In the genomic region with DNA sequence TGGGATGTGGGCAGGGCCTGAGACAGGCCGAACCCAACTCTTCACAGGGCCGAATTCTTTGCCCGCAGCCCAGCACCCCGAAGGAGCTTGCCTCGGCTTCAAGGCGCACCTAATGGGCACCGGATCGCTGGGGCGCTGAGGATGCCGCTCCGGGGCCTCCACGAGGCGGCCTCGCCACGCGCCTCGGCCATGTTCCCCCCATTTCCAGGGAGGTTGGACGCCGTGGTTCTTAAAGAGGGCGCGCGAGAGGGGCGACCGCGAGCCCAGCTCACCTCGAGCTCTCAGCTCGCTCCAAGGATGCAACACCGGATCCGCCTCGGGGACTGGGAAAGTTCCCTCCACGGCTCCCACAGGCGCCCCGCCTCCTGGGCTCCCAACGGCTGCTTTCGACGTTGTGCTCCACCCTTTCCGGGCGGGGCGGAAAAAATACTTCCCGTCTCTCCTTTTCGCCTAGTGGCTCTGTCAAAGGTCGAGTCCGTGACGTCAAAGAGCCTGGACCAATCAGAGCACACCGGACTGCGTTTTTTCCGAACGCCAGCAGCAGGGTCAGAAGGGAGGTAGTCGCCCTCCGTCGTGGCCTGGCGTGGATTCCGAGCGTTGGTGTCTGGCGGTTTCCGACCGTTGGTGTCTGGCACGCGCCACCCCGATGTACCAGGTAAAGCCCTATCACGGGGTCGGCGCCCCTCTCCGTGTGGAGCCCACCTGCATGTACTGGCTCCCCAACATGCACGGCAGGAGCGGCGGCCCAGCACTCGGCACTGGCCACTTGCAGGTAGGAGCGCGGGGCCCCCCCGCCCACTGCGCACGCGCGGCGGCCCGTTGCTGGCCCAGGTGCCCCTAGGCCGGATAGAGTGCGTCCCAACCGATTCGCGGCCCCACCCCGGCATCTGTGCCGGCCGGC, we compare ENCODE assay signal across 8 cellular contexts. TPM values are rescaled to one million over a fixed set of nuclear protein-coding genes. Genes with fewer than 3 reads are reported as not detected.
DNase-seq lines count a peak whose midpoint lies in the region; ATAC-seq and TF ChIP-seq lines count a peak whose summit lies in the region.
"Not testable (repeated sequence)": the region's sequence is repeated elsewhere in the genome, so short reads cannot be mapped to it uniquely, and the experiment has no call there.

No MANE protein-coding gene starts in this region.

- intact Hi-C loops in activated T-helper 2 cell treated with anti-CD3 and anti-CD28 coated beads, Interferon-gamma antibody, Interleukin-2, Interleukin-4, amounts not matched to agents 10 μg/mL and 5 μg/mL and 100 μg/mL, durations not matched to agents 14 hours and 24 hours and 36 hours (cut with micrococcal nuclease): not testable (repeated sequence)

- H3K4me1 Mint-ChIP-seq in activated T-helper 2 cell treated with anti-CD3 and anti-CD28 coated beads, Interferon-gamma antibody, Interleukin-2, Interleukin-4, amounts not matched to agents 10 μg/mL and 5 μg/mL and 100 μg/mL, durations not matched to agents 14 hours and 24 hours and 36 hours (ENCODE audit: low read depth): peaks cover 11% of the 10 kb centered on the region
- H3K4me1 Mint-ChIP-seq in natural killer cell treated with Interleukin-12 subunit alpha and Interleukin-12 subunit beta and Interleukin-15 and Interleukin-18, amount 100 ng/mL, for 72 hours (ENCODE audit: low read depth in 2 of 2): peaks cover 16% of the 10 kb centered on the region in 2 donors

- not testable (repeated sequence) for H3K9me3 Mint-ChIP-seq in activated T-helper 2 cell treated with anti-CD3 and anti-CD28 coated beads, Interferon-gamma antibody, Interleukin-2, Interleukin-4, amounts not matched to agents 10 μg/mL and 5 μg/mL and 100 μg/mL, durations not matched to agents 14 hours and 24 hours and 36 hours; natural killer cell treated with Interleukin-12 subunit alpha and Interleukin-12 subunit beta and Interleukin-15 and Interleukin-18, amount 100 ng/mL, for 72 hours

- peak; percentile 98 to 99 for ATAC-seq in natural killer cell treated with Interleukin-12 subunit alpha and Interleukin-12 subunit beta and Interleukin-15 and Interleukin-18, amount 100 ng/mL, for 72 hours

- H3K27me3 Mint-ChIP-seq in activated T-helper 2 cell treated with anti-CD3 and anti-CD28 coated beads, Interferon-gamma antibody, Interleukin-2, Interleukin-4, amounts not matched to agents 10 μg/mL and 5 μg/mL and 100 μg/mL, durations not matched to agents 14 hours and 24 hours and 36 hours (ENCODE audit: low read depth); natural killer cell treated with Interleukin-12 subunit alpha and Interleukin-12 subunit beta and Interleukin-15 and Interleukin-18, amount 100 ng/mL, for 72 hours: not testable (repeated sequence)

- TF ChIP-seq CTCF in LNCaP clone FGC (IDR thresholded peaks at IDR 0.05; ENCODE audit: control insufficient read depth, extremely low read depth, insufficient read depth): not testable (repeated sequence)

- DNase-seq in EH (ENCODE audit: low read depth) (peak; percentile 96), GOT3 (lab: John Stamatoyannopoulos, UW) (peak; percentile 80), LNCaP clone FGC (ENCODE audit: low read depth) (peak; percentile 82), RPMI8226 (peak; percentile 93), fibroblast of peridontal ligament (ENCODE audit: extremely low read depth) (peak; percentile 91)
- DNase-seq in activated T-helper 2 cell treated with anti-CD3 and anti-CD28 coated beads, Interferon-gamma antibody, Interleukin-2, Interleukin-4, amounts not matched to agents 10 μg/mL and 5 μg/mL and 100 μg/mL, durations not matched to agents 14 hours and 24 hours and 36 hours (ENCODE audit: low spot score): peak; percentile 91
- peak; percentile 93 for DNase-seq in natural killer cell treated with Interleukin-12 subunit alpha and Interleukin-12 subunit beta and Interleukin-15 and Interleukin-18, amount 100 ng/mL, for 72 hours (ENCODE audit: low spot score)
- DNase-seq in stimulated activated naive CD4-positive, alpha-beta T cell treated with Interleukin-2 at 50 U/mL for 16 hours (lab: John Stamatoyannopoulos, UW): peak; percentile 85

- peak overlapping the region; percentile 89 for H3K27ac Mint-ChIP-seq in activated T-helper 2 cell treated with anti-CD3 and anti-CD28 coated beads, Interferon-gamma antibody, Interleukin-2, Interleukin-4, amounts not matched to agents 10 μg/mL and 5 μg/mL and 100 μg/mL, durations not matched to agents 14 hours and 24 hours and 36 hours
- peak overlapping the region; percentile 89 to 91 for H3K27ac Mint-ChIP-seq in natural killer cell treated with Interleukin-12 subunit alpha and Interleukin-12 subunit beta and Interleukin-15 and Interleukin-18, amount 100 ng/mL, for 72 hours

- H3K4me3 ChIP-seq in LNCaP clone FGC (ENCODE audit: low read depth, low read length): peak overlapping the region; percentile 68

- H3K4me3 Mint-ChIP-seq in activated T-helper 2 cell treated with anti-CD3 and anti-CD28 coated beads, Interferon-gamma antibody, Interleukin-2, Interleukin-4, amounts not matched to agents 10 μg/mL and 5 μg/mL and 100 μg/mL, durations not matched to agents 14 hours and 24 hours and 36 hours (ENCODE audit: low read depth): peak overlapping the region; percentile 84
- peak overlapping the region; percentile 91 for H3K4me3 Mint-ChIP-seq in natural killer cell treated with Interleukin-12 subunit alpha and Interleukin-12 subunit beta and Interleukin-15 and Interleukin-18, amount 100 ng/mL, for 72 hours

- peaks cover 33% of the 10 kb centered on the region for H3K36me3 Mint-ChIP-seq in activated T-helper 2 cell treated with anti-CD3 and anti-CD28 coated beads, Interferon-gamma antibody, Interleukin-2, Interleukin-4, amounts not matched to agents 10 μg/mL and 5 μg/mL and 100 μg/mL, durations not matched to agents 14 hours and 24 hours and 36 hours (ENCODE audit: low read depth)
- H3K36me3 Mint-ChIP-seq in natural killer cell treated with Interleukin-12 subunit alpha and Interleukin-12 subunit beta and Interleukin-15 and Interleukin-18, amount 100 ng/mL, for 72 hours: not testable (repeated sequence)

RNA-seq across cellular contexts. Expression of a gene that starts 22.1 kb away (rescaled TPM):
- total RNA-seq in activated T-helper 2 cell treated with anti-CD3 and anti-CD28 coated beads, Interferon-gamma antibody, Interleukin-2, Interleukin-4, amounts not matched to agents 10 μg/mL and 5 μg/mL and 100 μg/mL, durations not matched to agents 14 hours and 24 hours and 36 hours: 86.2 and 87.5 TPM in 2 replicates
- 10 to 100 TPM; 48.4 to 94.8 TPM for total RNA-seq in natural killer cell treated with Interleukin-12 subunit alpha and Interleukin-12 subunit beta and Interleukin-15 and Interleukin-18, amount 100 ng/mL, for 72 hours

RNA-seq across cellular contexts. Expression of a gene that starts 28.3 kb away (rescaled TPM):
- not detected in 2 replicates for total RNA-seq in activated T-helper 2 cell treated with anti-CD3 and anti-CD28 coated beads, Interferon-gamma antibody, Interleukin-2, Interleukin-4, amounts not matched to agents 10 μg/mL and 5 μg/mL and 100 μg/mL, durations not matched to agents 14 hours and 24 hours and 36 hours
- total RNA-seq in natural killer cell treated with Interleukin-12 subunit alpha and Interleukin-12 subunit beta and Interleukin-15 and Interleukin-18, amount 100 ng/mL, for 72 hours: not detected

RNA-seq across cellular contexts. Expression of a gene that starts 37.5 kb away (rescaled TPM):
- 12.3 TPM in 2 replicates for total RNA-seq in activated T-helper 2 cell treated with anti-CD3 and anti-CD28 coated beads, Interferon-gamma antibody, Interleukin-2, Interleukin-4, amounts not matched to agents 10 μg/mL and 5 μg/mL and 100 μg/mL, durations not matched to agents 14 hours and 24 hours and 36 hours
- total RNA-seq in natural killer cell treated with Interleukin-12 subunit alpha and Interleukin-12 subunit beta and Interleukin-15 and Interleukin-18, amount 100 ng/mL, for 72 hours: 1 to 10 TPM; 3.7 to 6.8 TPM

Comparison
In these comparisons a context has a peak if more than half of its experiments do, and no peak if none do; other contexts are left out.
1. Peak in every context shown above with its lines: DNase-seq, ATAC-seq and H3K4me3 ChIP-seq.